ENCODE assay signal across 23 cellular contexts in genomic region chr12:57369202-57369601, GRCh38.
DNase-seq lines count a peak whose midpoint lies in the region; ATAC-seq, FAIRE-seq and TF ChIP-seq lines count a peak whose summit lies in the region.
"Had no signal": no experiment of that assay in that cellular context is flagged by ENCODE, and none has a peak within 500 bp of the region (broad histone marks: within the 10 kb centered on the region; RNA-seq: fewer than 3 reads in every experiment).

No MANE protein-coding gene starts in this region.

- intact Hi-C loops in Calu3 (cut with micrococcal nuclease; ENCODE audit: unreplicated experiment) (no loop called here), kidney (cut with DNase I) (no loop called here), esophagus squamous epithelium (cut with DNase I) (no loop called here)

- TF ChIP-seq CTCF in A549 (IDR thresholded peaks at IDR 0.05) (no peak), Calu3 (IDR thresholded peaks at IDR 0.05; ENCODE audit: unreplicated experiment) (no peak), kidney (IDR thresholded peaks at IDR 0.05; ENCODE audit: borderline replicate concordance, extremely low read depth, insufficient read depth) (no peak), esophagus squamous epithelium (IDR thresholded peaks at IDR 0.05) (no peak)

- TF ChIP-seq EP300 in A549 (IDR thresholded peaks at IDR 0.05), result no peak

- H3K4me3 ChIP-seq in A549 (no peak overlapping the region), SJSA1 (no peak overlapping the region), kidney (ENCODE audit: low read length in 2 of 2) (no peak overlapping the region), esophagus squamous epithelium (no peak overlapping the region)

- H3K36me3 Mint-ChIP-seq in Calu3 (ENCODE audit: insufficient read depth, unreplicated experiment), result peaks cover 10% of the 10 kb centered on the region
- peaks cover 40% of the 10 kb centered on the region for H3K36me3 Mint-ChIP-seq in activated CD8-positive, alpha-beta T cell treated with anti-CD3 and anti-CD28 coated beads, Interleukin-2, amount 10 ng/mL, durations not matched to agents 7 days and 5 days (ENCODE audit: low read depth)

- POLR2A ChIA-PET in A549 (lab: Yijun Ruan, JAX), result interaction anchor here (1.3 kb wide), 1 partner anchor 20 kb away, joined by 3 read pairs; no protein-coding TSS in a partner anchor
- POLR2A ChIA-PET in activated CD8-positive, alpha-beta T cell treated with anti-CD3 and anti-CD28 coated beads, Interleukin-2, amount 10 ng/mL, durations not matched to agents 7 days and 5 days (lab: Charles Lee), result no interaction called here

- DNase-seq in A549 (ENCODE audit: low read depth in 1 of 2, low spot score in 1 of 2) (no peak), Calu3 (no peak), SJSA1 (ENCODE audit: low read depth in 1 of 2, low spot score in 2 of 2) (peak; percentile 55 to 71), kidney (no peak), esophagus squamous epithelium (lab: John Stamatoyannopoulos, UW) (no peak), HTR-8/SVneo (ENCODE audit: insufficient read length, low spot score) (no peak)
- no peak for DNase-seq in activated CD8-positive, alpha-beta T cell treated with anti-CD3 and anti-CD28 coated beads, Interleukin-2, amount 10 ng/mL, durations not matched to agents 7 days and 5 days
- DNase-seq in stimulated activated CD4-positive, alpha-beta T cell treated with anti-CD3 and anti-CD28 coated beads, Interleukin-15, amount 100 ng/mL, for 24 hours, result no peak
- DNase-seq: BE2C; C1 segment of cervical spinal cord; CD4-positive, CD25-positive, alpha-beta regulatory T cell; CD8-positive, alpha-beta memory T cell; COR-L47; DMS153; DMS79; GDM1; GOT3; HFFc6 had no signal

- no peak for TF ChIP-seq RAD21 in A549 (conservative IDR thresholded peaks at IDR 0.05 in 1 of 2, IDR thresholded peaks at IDR 0.05 in 1 of 2)

- no peaks in the 10 kb centered on the region for H3K27me3 Mint-ChIP-seq in Calu3 (ENCODE audit: unreplicated experiment)
- no peaks in the 10 kb centered on the region for H3K27me3 Mint-ChIP-seq in activated CD8-positive, alpha-beta T cell treated with anti-CD3 and anti-CD28 coated beads, Interleukin-2, amount 10 ng/mL, durations not matched to agents 7 days and 5 days (ENCODE audit: low read depth)
- H3K27me3 Mint-ChIP-seq: CD4-positive, CD25-positive, alpha-beta regulatory T cell; CD8-positive, alpha-beta memory T cell; IgD-negative memory B cell had no signal

- H3K27ac Mint-ChIP-seq in Calu3 (ENCODE audit: unreplicated experiment), result peak overlapping the region; percentile 27
- no peak overlapping the region for H3K27ac Mint-ChIP-seq in activated CD8-positive, alpha-beta T cell treated with anti-CD3 and anti-CD28 coated beads, Interleukin-2, amount 10 ng/mL, durations not matched to agents 7 days and 5 days
- H3K27ac Mint-ChIP-seq: CD4-positive, CD25-positive, alpha-beta regulatory T cell; CD8-positive, alpha-beta memory T cell; HFFc6; IgD-negative memory B cell had no signal

- H3K9me3 ChIP-seq in A549 (peaks cover 24% of the 10 kb centered on the region), SJSA1 (replicated peaks) (peaks cover 14% of the 10 kb centered on the region), kidney (ENCODE audit: control insufficient read depth in 1 of 2, low read length in 2 of 2) (no peaks in the 10 kb centered on the region), esophagus squamous epithelium (peaks cover 0 to 10% (median 0%) of the 10 kb centered on the region in 3 donors)

- no TSS peak for BruUV-seq in Calu3 (replicated peaks; lab: Mats Ljungman, UMichigan)

- H3K36me3 ChIP-seq in SJSA1 (peaks cover 62% of the 10 kb centered on the region), kidney (ENCODE audit: control insufficient read depth in 1 of 2, insufficient read depth in 2 of 2, low read length in 2 of 2) (no peaks in the 10 kb centered on the region), esophagus squamous epithelium (peaks cover 0 to 21% (median 0%) of the 10 kb centered on the region in 3 donors)
- H3K36me3 ChIP-seq: BE2C had no signal

- 77% methylated on average over 3 of the region's 3 CpGs for WGBS in A549 (ENCODE audit: missing lambda C conversion rate)
- WGBS in esophagus squamous epithelium, 2 donors, result 91 to 95% methylated on average over 3 of the region's 3 CpGs

- H3K4me1 Mint-ChIP-seq in Calu3 (ENCODE audit: low read depth, unreplicated experiment), result no peaks in the 10 kb centered on the region
- no peaks in the 10 kb centered on the region for H3K4me1 Mint-ChIP-seq in activated CD8-positive, alpha-beta T cell treated with anti-CD3 and anti-CD28 coated beads, Interleukin-2, amount 10 ng/mL, durations not matched to agents 7 days and 5 days (ENCODE audit: low read depth)

- peak overlapping the region; percentile 79 for H3K4me2 ChIP-seq in A549

- CTCF ChIA-PET in A549 (lab: Yijun Ruan, JAX), result interaction anchor here (0.9 to 3.2 kb wide), 8 partner anchors 18 to 87 kb away, joined by 3 to 20 read pairs (median 6); no protein-coding TSS in a partner anchor
- CTCF ChIA-PET in Calu3 (lab: Charles Lee), result interaction anchor here (0.6 to 1.5 kb wide), 4 partner anchors 27 to 106 kb away, joined by 3 to 16 read pairs (median 4); partner anchors contain the start of gene INHBE
- CTCF ChIA-PET in activated CD8-positive, alpha-beta T cell treated with anti-CD3 and anti-CD28 coated beads, Interleukin-2, amount 10 ng/mL, durations not matched to agents 7 days and 5 days (lab: Charles Lee), result no interaction called here

- no peaks in the 10 kb centered on the region; the same call in 1 of the 2 replicates for H3K27me3 ChIP-seq in SJSA1 (replicated peaks)
- H3K27me3 ChIP-seq in esophagus squamous epithelium, result no peaks in the 10 kb centered on the region
- H3K27me3 ChIP-seq: BE2C had no signal

- no peak overlapping the region for H3K9ac ChIP-seq in kidney (ENCODE audit: low read length in 2 of 2)

- TF ChIP-seq POLR2A in A549 (IDR thresholded peaks at IDR 0.05; ENCODE audit: low read length) (no peak), esophagus squamous epithelium (IDR thresholded peaks at IDR 0.05) (no peak)

- H3K4me1 ChIP-seq in A549, result peaks cover 67% of the 10 kb centered on the region
- H3K4me1 ChIP-seq in SJSA1 (replicated peaks), result no peaks in the 10 kb centered on the region
- peaks cover 0 to 13% of the 10 kb centered on the region in 2 donors for H3K4me1 ChIP-seq in kidney (ENCODE audit: control insufficient read depth in 1 of 2, insufficient read depth in 1 of 2, low read depth in 1 of 2, low read length in 2 of 2)
- peaks cover 0 to 14% (median 2%) of the 10 kb centered on the region in 3 donors for H3K4me1 ChIP-seq in esophagus squamous epithelium
- H3K4me1 ChIP-seq: BE2C had no signal

- peaks cover 7% of the 10 kb centered on the region for H3K9me3 Mint-ChIP-seq in Calu3 (ENCODE audit: low read depth, unreplicated experiment)
- no peaks in the 10 kb centered on the region for H3K9me3 Mint-ChIP-seq in activated CD8-positive, alpha-beta T cell treated with anti-CD3 and anti-CD28 coated beads, Interleukin-2, amount 10 ng/mL, durations not matched to agents 7 days and 5 days (ENCODE audit: insufficient read depth)

- no peak for ATAC-seq in A549
- ATAC-seq in activated CD8-positive, alpha-beta T cell treated with anti-CD3 and anti-CD28 coated beads, Interleukin-2, amount 10 ng/mL, durations not matched to agents 7 days and 5 days, result no peak
- ATAC-seq: HCT116 had no signal

- peak overlapping the region; percentile 79 to 89 for H3K27ac ChIP-seq in A549
- no peak overlapping the region for H3K27ac ChIP-seq in SJSA1
- H3K27ac ChIP-seq in kidney (ENCODE audit: low read depth in 2 of 2, low read length in 2 of 2), result peak overlapping the region; percentile 43 to 73
- no peak overlapping the region for H3K27ac ChIP-seq in esophagus squamous epithelium
- H3K27ac ChIP-seq: HL-60 had no signal

- H3K4me3 Mint-ChIP-seq in Calu3 (ENCODE audit: low read depth, unreplicated experiment), result no peak overlapping the region
- no peak overlapping the region for H3K4me3 Mint-ChIP-seq in activated CD8-positive, alpha-beta T cell treated with anti-CD3 and anti-CD28 coated beads, Interleukin-2, amount 10 ng/mL, durations not matched to agents 7 days and 5 days
- H3K4me3 Mint-ChIP-seq: CD4-positive, CD25-positive, alpha-beta regulatory T cell; CD8-positive, alpha-beta memory T cell; HFFc6; IgD-negative memory B cell had no signal

- FAIRE-seq in A549 (lab: Jason Lieb, UNC) (peak; percentile 36), kidney (lab: Jason Lieb, UNC) (no peak), HTR-8/SVneo (lab: Jason Lieb, UNC) (no peak)
- FAIRE-seq: GM12892, GM18507 had no signal

TF ChIP-seq in A549, 52 proteins besides CTCF, POLR2A, EP300 and RAD21 (continues in another document):
- TF ChIP-seq, protein P1, sequence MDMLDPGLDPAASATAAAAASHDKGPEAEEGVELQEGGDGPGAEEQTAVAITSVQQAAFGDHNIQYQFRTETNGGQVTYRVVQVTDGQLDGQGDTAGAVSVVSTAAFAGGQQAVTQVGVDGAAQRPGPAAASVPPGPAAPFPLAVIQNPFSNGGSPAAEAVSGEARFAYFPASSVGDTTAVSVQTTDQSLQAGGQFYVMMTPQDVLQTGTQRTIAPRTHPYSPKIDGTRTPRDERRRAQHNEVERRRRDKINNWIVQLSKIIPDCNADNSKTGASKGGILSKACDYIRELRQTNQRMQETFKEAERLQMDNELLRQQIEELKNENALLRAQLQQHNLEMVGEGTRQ (IDR thresholded peaks at IDR 0.05), result no peak
- TF ChIP-seq RNF2 (IDR thresholded peaks at IDR 0.05; ENCODE audit: borderline replicate concordance, low read depth) (no peak), RCOR1 (IDR thresholded peaks at IDR 0.05; ENCODE audit: low read depth, low read length) (no peak), JUNB (IDR thresholded peaks at IDR 0.05) (no peak), E2F6 (IDR thresholded peaks at IDR 0.05; ENCODE audit: borderline replicate concordance, low read depth) (no peak), MYC (IDR thresholded peaks at IDR 0.05; ENCODE audit: borderline replicate concordance, low read length) (no peak), CHD4 (IDR thresholded peaks at IDR 0.05; ENCODE audit: borderline replicate concordance) (no peak)
- TF ChIP-seq, protein P2, sequence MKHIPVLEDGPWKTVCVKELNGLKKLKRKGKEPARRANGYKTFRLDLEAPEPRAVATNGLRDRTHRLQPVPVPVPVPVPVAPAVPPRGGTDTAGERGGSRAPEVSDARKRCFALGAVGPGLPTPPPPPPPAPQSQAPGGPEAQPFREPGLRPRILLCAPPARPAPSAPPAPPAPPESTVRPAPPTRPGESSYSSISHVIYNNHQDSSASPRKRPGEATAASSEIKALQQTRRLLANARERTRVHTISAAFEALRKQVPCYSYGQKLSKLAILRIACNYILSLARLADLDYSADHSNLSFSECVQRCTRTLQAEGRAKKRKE (CRISPR knock-in tag; IDR thresholded peaks at IDR 0.05; ENCODE audit: low read depth), result no peak

Comparison
In these comparisons a context has a peak if more than half of its experiments do, and no peak if none do; other contexts are left out.
1. DNase-seq: peak in SJSA1 (2 of 2); none in A549 (0 of 2), Calu3 (single experiment), kidney (single experiment), esophagus squamous epithelium (single experiment), activated CD8-positive, alpha-beta T cell treated with anti-CD3 and anti-CD28 coated beads, Interleukin-2, amount 10 ng/mL, durations not matched to agents 7 days and 5 days (single experiment), stimulated activated CD4-positive, alpha-beta T cell treated with anti-CD3 and anti-CD28 coated beads, Interleukin-15, amount 100 ng/mL, for 24 hours (single experiment) and HTR-8/SVneo (single experiment).
2. H3K27ac ChIP-seq: peak in A549 (2 of 2) and kidney (2 of 2); none in SJSA1 (single experiment) and esophagus squamous epithelium (0 of 4).